In genomic region chr2:1546023-1546591, GRCh38 we compare ENCODE assay signal across 8 cellular contexts.
A peak's percentile ranks its signal among the peaks of the same experiment; 100 is the strongest.
DNase-seq lines count a peak whose midpoint lies in the region; TF ChIP-seq lines count a peak whose summit lies in the region.

No MANE protein-coding gene starts in this region.

- no peaks in the 10 kb centered on the region for H3K9me3 Mint-ChIP-seq in activated T-cell treated with anti-CD3 and anti-CD28 coated beads, Interleukin-2, amount 50 U/mL, for 24 hours

- TF ChIP-seq CTCF in AG04449 (IDR thresholded peaks at IDR 0.05; ENCODE audit: insufficient read depth, low read length, missing control alignments) (peak; percentile 82), GM12864 (IDR thresholded peaks at IDR 0.05; ENCODE audit: low read depth, low read length, missing control alignments) (peak; percentile 70), lower leg skin (IDR thresholded peaks at IDR 0.05) (peak in 1 of 3 donors; percentile 14)

- WGBS in lower leg skin, 2 donors: 29 to 30% methylated on average over 14 of the region's 14 CpGs

- no peak overlapping the region for H3K27ac Mint-ChIP-seq in activated T-cell treated with anti-CD3 and anti-CD28 coated beads, Interleukin-2, amount 50 U/mL, for 24 hours

- no peak for TF ChIP-seq POLR2A in lower leg skin (IDR thresholded peaks at IDR 0.05)

- no peak overlapping the region for H3K4me3 ChIP-seq in AG04449 (ENCODE audit: low read depth, low read length)
- no peak overlapping the region for H3K4me3 ChIP-seq in GM12864 (ENCODE audit: low read depth, low read length)
- no peak overlapping the region for H3K4me3 ChIP-seq in lower leg skin (ENCODE audit: low read depth, poor library complexity, severe bottlenecking)

- CTCF ChIA-PET in AG04449 (lab: Yijun Ruan, JAX): interaction anchor here (0.7 to 10.9 kb wide), 21 partner anchors 7 to 1300 kb away, joined by 3 to 198 read pairs (median 5); partner anchors contain the start of gene PXDN

- H3K27me3 Mint-ChIP-seq in activated T-cell treated with anti-CD3 and anti-CD28 coated beads, Interleukin-2, amount 50 U/mL, for 24 hours: peaks cover 7% of the 10 kb centered on the region

- DNase-seq in AG04449 (ENCODE audit: low read depth, low spot score): no peak
- DNase-seq in GM12864 (ENCODE audit: low read depth): no peak
- peak; percentile 75 for DNase-seq in NCI-H2171 (lab: John Stamatoyannopoulos, UW)
- DNase-seq in activated T-cell treated with anti-CD3 and anti-CD28 coated beads, Interleukin-2, amount 50 U/mL, for 24 hours: peak; percentile 50
- peak; percentile 42 for DNase-seq in glomerular visceral epithelial cell (ENCODE audit: extremely low spot score)
- DNase-seq in retina: peak; percentile 82
- no peak for DNase-seq in activated gamma-delta T cell (lab: John Stamatoyannopoulos, UW)
- no peak for DNase-seq in lower leg skin (ENCODE audit: low spot score in 2 of 2)

- H3K4me1 Mint-ChIP-seq in activated T-cell treated with anti-CD3 and anti-CD28 coated beads, Interleukin-2, amount 50 U/mL, for 24 hours (ENCODE audit: low read depth): peaks cover 5% of the 10 kb centered on the region

- intact Hi-C loops in lower leg skin (cut with DNase I; ENCODE audit: low total_unique reads): loop anchor here (10.0 kb wide), 1 partner anchor 591 kb away; the partner anchor contains the start of gene SNTG2

- no peaks in the 10 kb centered on the region for H3K36me3 Mint-ChIP-seq in activated T-cell treated with anti-CD3 and anti-CD28 coated beads, Interleukin-2, amount 50 U/mL, for 24 hours (ENCODE audit: low read depth)

- POLR2A ChIA-PET in AG04449 (lab: Yijun Ruan, JAX): interaction anchor here (0.6 kb wide), 1 partner anchor 650 kb away, joined by 3 read pairs; no protein-coding TSS in a partner anchor

- H3K4me3 Mint-ChIP-seq in activated T-cell treated with anti-CD3 and anti-CD28 coated beads, Interleukin-2, amount 50 U/mL, for 24 hours: no peak overlapping the region

Comparison
In these comparisons a context has a peak if more than half of its experiments do, and no peak if none do; other contexts are left out.
1. DNase-seq: peak in NCI-H2171 (single experiment), activated T-cell treated with anti-CD3 and anti-CD28 coated beads, Interleukin-2, amount 50 U/mL, for 24 hours (single experiment), glomerular visceral epithelial cell (single experiment) and retina (single experiment); none in AG04449 (single experiment), GM12864 (single experiment), activated gamma-delta T cell (single experiment) and lower leg skin (0 of 2).